2 cellular contexts compared by ENCODE assay signal in genomic region chr6:155580904-155581303, GRCh38.
TF ChIP-seq lines count a peak whose summit lies in the region.

No MANE protein-coding gene starts in this region.

TF ChIP-seq in IMR-90, 13 proteins besides CTCF, POLR2A, EP300 and RAD21:
- no peak for TF ChIP-seq SMC3 (IDR thresholded peaks at IDR 0.05; ENCODE audit: low read depth, low read length)
- TF ChIP-seq RFX5 (IDR thresholded peaks at IDR 0.05; ENCODE audit: low read depth, low read length), result no peak
- TF ChIP-seq ELK1 (IDR thresholded peaks at IDR 0.05; ENCODE audit: borderline replicate concordance, low read depth, low read length), result no peak
- no peak for TF ChIP-seq CHD1 (IDR thresholded peaks at IDR 0.05; ENCODE audit: low read depth, low read length)
- TF ChIP-seq NFE2L2 (IDR thresholded peaks at IDR 0.05; ENCODE audit: low read depth, low read length), result no peak
- no peak for TF ChIP-seq BHLHE40 (IDR thresholded peaks at IDR 0.05; ENCODE audit: low read depth, low read length)
- TF ChIP-seq MAFK (IDR thresholded peaks at IDR 0.05; ENCODE audit: low read depth, low read length), result no peak
- TF ChIP-seq MXI1 (IDR thresholded peaks at IDR 0.05; ENCODE audit: borderline replicate concordance, low read depth, low read length), result no peak
- no peak for TF ChIP-seq RCOR1 (IDR thresholded peaks at IDR 0.05; ENCODE audit: insufficient replicate concordance, low read length)
- TF ChIP-seq FOS (IDR thresholded peaks at IDR 0.05; ENCODE audit: low read depth, low read length), result no peak
- TF ChIP-seq MAZ (IDR thresholded peaks at IDR 0.05; ENCODE audit: borderline replicate concordance, low read depth, low read length), result no peak
- no peak for TF ChIP-seq CEBPB (IDR thresholded peaks at IDR 0.05; ENCODE audit: low read depth, low read length)
TF ChIP-seq in IMR-90: peak in this region for 0.

TF ChIP-seq in GM12878, 131 proteins besides CTCF, POLR2A, EP300 and RAD21:
- TF ChIP-seq ZNF217 (IDR thresholded peaks at IDR 0.05) (no peak), IKZF2 (IDR thresholded peaks at IDR 0.05) (no peak), SMAD1 (IDR thresholded peaks at IDR 0.05; ENCODE audit: low read depth, partially characterized antibody) (no peak), ZBTB11 (CRISPR knock-in tag; IDR thresholded peaks at IDR 0.05) (no peak), SUPT20H (IDR thresholded peaks at IDR 0.05; ENCODE audit: borderline replicate concordance, control insufficient read depth, low read depth, low read length) (no peak), SUZ12 (IDR thresholded peaks at IDR 0.05; ENCODE audit: unreplicated experiment) (no peak), NR2C1 (IDR thresholded peaks at IDR 0.05) (no peak), ASH2L (IDR thresholded peaks at IDR 0.05; ENCODE audit: borderline replicate concordance, low read depth) (no peak), CBX3 (IDR thresholded peaks at IDR 0.05; ENCODE audit: borderline replicate concordance, low read depth) (no peak), RELB (IDR thresholded peaks at IDR 0.05; ENCODE audit: low read depth) (no peak), MLLT1 (IDR thresholded peaks at IDR 0.05) (no peak)
